In genomic region chr18:47901624-47902362, GRCh38 we compare ENCODE assay signal across 7 cellular contexts. TPM values are rescaled to one million over a fixed set of nuclear protein-coding genes. Genes with fewer than 3 reads are reported as not detected.
DNase-seq lines count a peak whose midpoint lies in the region; ATAC-seq and TF ChIP-seq lines count a peak whose summit lies in the region.

No MANE protein-coding gene starts in this region.

- H3K9me3 Mint-ChIP-seq in neural progenitor cell: peaks cover 53% of the 10 kb centered on the region

- peaks cover 100% of the 10 kb centered on the region for H3K79me2 ChIP-seq in neural progenitor cell (ENCODE audit: low read depth)

- H3K4me1 Mint-ChIP-seq in neural progenitor cell: peaks cover 7% of the 10 kb centered on the region

- DNase-seq in SKM-1 (lab: John Stamatoyannopoulos, UW; ENCODE audit: unreplicated experiment) (peak; percentile 75), neural progenitor cell (ENCODE audit: low spot score) (no peak), KG1 (lab: John Stamatoyannopoulos, UW) (no peak), HK-2 (ENCODE audit: unreplicated experiment) (no peak), NCI-H1694 (lab: John Stamatoyannopoulos, UW) (no peak)

- H3K4me1 ChIP-seq in neural progenitor cell: peaks cover 79% of the 10 kb centered on the region

- no peak overlapping the region for H3K4me3 Mint-ChIP-seq in neural progenitor cell

- ATAC-seq in GM19043 (IDR thresholded peaks at IDR 0.05; ENCODE audit: low read depth, unreplicated experiment) (peak; percentile 95), HG02938 (IDR thresholded peaks at IDR 0.05; ENCODE audit: unreplicated experiment) (peak; percentile 93)

- peaks cover 71% of the 10 kb centered on the region for H3F3A ChIP-seq in neural progenitor cell (ENCODE audit: low read depth)

- peaks cover 54% of the 10 kb centered on the region for H3K36me3 Mint-ChIP-seq in neural progenitor cell

- no peak overlapping the region for H3K27ac Mint-ChIP-seq in neural progenitor cell

- no peak overlapping the region for H3K9ac ChIP-seq in neural progenitor cell

- peak overlapping the region; percentile 24 for H3K4me3 ChIP-seq in neural progenitor cell

- peak overlapping the region; percentile 53 for H3K27ac ChIP-seq in neural progenitor cell

- no peaks in the 10 kb centered on the region for H3K9me3 ChIP-seq in neural progenitor cell (ENCODE audit: low read depth)

- no peak overlapping the region for H2AFZ ChIP-seq in neural progenitor cell (replicated peaks)

- no peak for TF ChIP-seq CTCF in neural progenitor cell (IDR thresholded peaks at IDR 0.05)

- no peaks in the 10 kb centered on the region for H3K27me3 ChIP-seq in neural progenitor cell

- peaks cover 95% of the 10 kb centered on the region for H4K20me1 ChIP-seq in neural progenitor cell (ENCODE audit: low read depth)

- no peaks in the 10 kb centered on the region for H3K27me3 Mint-ChIP-seq in neural progenitor cell (ENCODE audit: insufficient read depth, low read depth)

- peak overlapping the region; percentile 72 for H3K4me2 ChIP-seq in neural progenitor cell

- peaks cover under 1% of the 10 kb centered on the region for H3K36me3 ChIP-seq in neural progenitor cell

RNA-seq across cellular contexts. Expression of gene SMAD2, which starts 28.7 kb away (rescaled TPM):
- 170 and 233 TPM in 2 replicates for total RNA-seq in neural progenitor cell (ENCODE audit: low replicate concordance)
